9 cellular contexts compared by ENCODE assay signal in genomic region chr3:188950832-188951489, GRCh38.
A peak's percentile ranks its signal among the peaks of the same experiment; 100 is the strongest.
DNase-seq lines count a peak whose midpoint lies in the region; ATAC-seq, FAIRE-seq and TF ChIP-seq lines count a peak whose summit lies in the region.
"Had no signal": no experiment of that assay in that cellular context is flagged by ENCODE, and none has a peak within 500 bp of the region (broad histone marks: within the 10 kb centered on the region; RNA-seq: fewer than 3 reads in every experiment).

No MANE protein-coding gene starts in this region.

- no peak overlapping the region for H3K4me3 ChIP-seq in Caco-2 (ENCODE audit: low read depth, low read length)

- POLR2A ChIA-PET in Caco-2 (lab: Charles Lee) (no interaction called here), RWPE1 (lab: Yijun Ruan, JAX; ENCODE audit: low non-redundant PET) (no interaction called here)

- peak overlapping the region; percentile 73 for H3K27ac Mint-ChIP-seq in Caco-2 (ENCODE audit: unreplicated experiment)

- no peak for TF ChIP-seq CTCF in Caco-2 (IDR thresholded peaks at IDR 0.05; ENCODE audit: insufficient read depth in 1 of 2, low read depth in 1 of 2, low read length in 1 of 2, severe bottlenecking in 1 of 2, unreplicated experiment in 1 of 2)
- TF ChIP-seq CTCF in RWPE1 (conservative IDR thresholded peaks at IDR 0.05; ENCODE audit: low read depth), result no peak
- TF ChIP-seq CTCF in omental fat pad (IDR thresholded peaks at IDR 0.05), result no peak

- DNase-seq in Caco-2 (peak; percentile 20 to 55), RWPE1 (ENCODE audit: low spot score) (peak; percentile 82), dermis microvascular lymphatic vessel endothelial cell (ENCODE audit: low read depth in 2 of 2) (peak; percentile 51 to 99), omental fat pad (ENCODE audit: low spot score) (peak; percentile 54), urothelium cell line (ENCODE audit: low spot score) (peak; percentile 81), germinal center (ENCODE audit: low spot score) (no peak)

- H3K36me3 Mint-ChIP-seq in Caco-2 (ENCODE audit: insufficient read depth, unreplicated experiment), result no peaks in the 10 kb centered on the region

- CTCF ChIA-PET in Caco-2 (lab: Charles Lee), result interaction anchor here (1.0 kb wide), 1 partner anchor 1213 kb away, joined by 3 read pairs; no protein-coding TSS in a partner anchor
- CTCF ChIA-PET in RWPE1 (lab: Yijun Ruan, JAX), result interaction anchor here (1.1 kb wide), 1 partner anchor 1211 kb away, joined by 3 read pairs; no protein-coding TSS in a partner anchor

- no peaks in the 10 kb centered on the region for H3K27me3 Mint-ChIP-seq in Caco-2 (ENCODE audit: insufficient read depth, unreplicated experiment)

- H3K36me3 ChIP-seq in Caco-2 (ENCODE audit: control insufficient read depth, insufficient read depth, low read length), result no peaks in the 10 kb centered on the region

- H3K4me3 Mint-ChIP-seq in Caco-2 (ENCODE audit: unreplicated experiment), result no peak overlapping the region

- peak overlapping the region; percentile 89 for H3K27ac ChIP-seq in RWPE1

- H3K9me3 Mint-ChIP-seq in Caco-2 (ENCODE audit: unreplicated experiment), result no peaks in the 10 kb centered on the region

- H3K4me1 ChIP-seq in Caco-2, result peaks cover 30% of the 10 kb centered on the region

- H3K4me1 Mint-ChIP-seq in Caco-2 (ENCODE audit: low read depth, unreplicated experiment), result peaks cover 19% of the 10 kb centered on the region

- no peaks in the 10 kb centered on the region for H3K27me3 ChIP-seq in Caco-2 (replicated peaks; ENCODE audit: control insufficient read depth, insufficient read depth, low read length)

- BruUV-seq in Caco-2 (replicated peaks; lab: Mats Ljungman, UMichigan), result no TSS peak

- H3K9me3 ChIP-seq in Caco-2, result no peaks in the 10 kb centered on the region

- ATAC-seq in omental fat pad (ENCODE audit: low FRiP score) (peak; percentile 52), GM18498 (IDR thresholded peaks at IDR 0.05; ENCODE audit: unreplicated experiment) (no peak), HG02840 (IDR thresholded peaks at IDR 0.05; ENCODE audit: low FRiP score, unreplicated experiment) (no peak)

- no peak for FAIRE-seq in urothelium cell line (lab: Jason Lieb, UNC)
- FAIRE-seq: colon had no signal

- intact Hi-C loops in Caco-2 (cut with micrococcal nuclease; ENCODE audit: unreplicated experiment), result loop anchor here (5.0 to 10.0 kb wide), 4 partner anchors 564 to 899 kb away; partner anchors contain the start of gene LPP
